In genomic region chr1:65021792-65022191, GRCh38 we compare ENCODE assay signal across 17 cellular contexts.
"Had no signal": no experiment of that assay in that cellular context is flagged by ENCODE, and none has a peak within 500 bp of the region (broad histone marks: within the 10 kb centered on the region; RNA-seq: fewer than 3 reads in every experiment).

No MANE protein-coding gene starts in this region.

- DNase-seq: activated B cell treated with CpG ODN at 0.5 μM for 24 hours; activated CD4-positive, alpha-beta T cell treated with anti-CD3 and anti-CD28 coated beads, Interleukin-2, amount 10 ng/mL, durations not matched to agents 7 days and 5 days; activated CD8-positive, alpha-beta memory T cell treated with anti-CD3 and anti-CD28 coated beads for 24 hours; activated naive CD4-positive, alpha-beta T cell treated with Interleukin-2 at 50 U/mL for 16 hours; activated naive CD8-positive, alpha-beta T cell treated with anti-CD3 and anti-CD28 coated beads, Interleukin-2, amount 50 U/mL, for 24 hours; cortex of kidney; effector memory CD4-positive, alpha-beta T cell; left cardiac atrium; mesenchymal stem cell; nephron progenitor cell; ovary; stimulated activated CD4-positive, alpha-beta T cell treated with anti-CD3 and anti-CD28 coated beads, Interleukin-4, amount 100 ng/mL, for 4 hours; T-helper 2 cell; thyroid gland had no signal

- H3K4me3 Mint-ChIP-seq: activated B cell treated with CpG ODN at 0.5 μM for 24 hours; activated CD4-positive, alpha-beta T cell treated with anti-CD3 and anti-CD28 coated beads, Interleukin-2, amount 10 ng/mL, durations not matched to agents 7 days and 5 days; activated naive CD8-positive, alpha-beta T cell treated with anti-CD3 and anti-CD28 coated beads, Interleukin-2, amount 50 U/mL, for 24 hours; nephron progenitor cell had no signal

- H3K36me3 ChIP-seq: cardiac muscle cell, ovary, thyroid gland, vagina had no signal

- H3K27ac ChIP-seq: cardiac muscle cell, epithelial cell of prostate, ovary, thyroid gland, vagina had no signal

- H3K27me3 Mint-ChIP-seq: activated B cell treated with CpG ODN at 0.5 μM for 24 hours; activated CD4-positive, alpha-beta T cell treated with anti-CD3 and anti-CD28 coated beads, Interleukin-2, amount 10 ng/mL, durations not matched to agents 7 days and 5 days; activated naive CD8-positive, alpha-beta T cell treated with anti-CD3 and anti-CD28 coated beads, Interleukin-2, amount 50 U/mL, for 24 hours had no signal

- H3K9me3 Mint-ChIP-seq: activated B cell treated with CpG ODN at 0.5 μM for 24 hours; activated CD4-positive, alpha-beta T cell treated with anti-CD3 and anti-CD28 coated beads, Interleukin-2, amount 10 ng/mL, durations not matched to agents 7 days and 5 days; activated naive CD8-positive, alpha-beta T cell treated with anti-CD3 and anti-CD28 coated beads, Interleukin-2, amount 50 U/mL, for 24 hours; nephron progenitor cell had no signal

- H3K9me3 ChIP-seq: ovary, thyroid gland, vagina had no signal

- H3K4me1 Mint-ChIP-seq: activated B cell treated with CpG ODN at 0.5 μM for 24 hours; activated CD4-positive, alpha-beta T cell treated with anti-CD3 and anti-CD28 coated beads, Interleukin-2, amount 10 ng/mL, durations not matched to agents 7 days and 5 days; activated naive CD8-positive, alpha-beta T cell treated with anti-CD3 and anti-CD28 coated beads, Interleukin-2, amount 50 U/mL, for 24 hours; nephron progenitor cell had no signal

- H3K4me3 ChIP-seq: cardiac muscle cell, ovary, thyroid gland, vagina had no signal

- H3K27ac Mint-ChIP-seq: activated B cell treated with CpG ODN at 0.5 μM for 24 hours; activated CD4-positive, alpha-beta T cell treated with anti-CD3 and anti-CD28 coated beads, Interleukin-2, amount 10 ng/mL, durations not matched to agents 7 days and 5 days; activated naive CD8-positive, alpha-beta T cell treated with anti-CD3 and anti-CD28 coated beads, Interleukin-2, amount 50 U/mL, for 24 hours; nephron progenitor cell had no signal

- H3K27me3 ChIP-seq: cardiac muscle cell, ovary, thyroid gland, vagina had no signal

- ATAC-seq: activated naive CD8-positive, alpha-beta T cell treated with anti-CD3 and anti-CD28 coated beads, Interleukin-2, amount 50 U/mL, for 24 hours had no signal
